2 cellular contexts compared by ENCODE assay signal in genomic region chr17:61323696-61324539, GRCh38.
TF ChIP-seq lines count a peak whose summit lies in the region.

No MANE protein-coding gene starts in this region.

TF ChIP-seq in IMR-90, 13 proteins besides CTCF, POLR2A, EP300 and RAD21 (continued from another document):
- TF ChIP-seq ELK1 (IDR thresholded peaks at IDR 0.05; ENCODE audit: borderline replicate concordance, low read depth, low read length) (no peak), NFE2L2 (IDR thresholded peaks at IDR 0.05; ENCODE audit: low read depth, low read length) (no peak)

TF ChIP-seq in liver, 16 proteins besides CTCF, POLR2A, EP300 and RAD21 (continued from another document):
- TF ChIP-seq REST (IDR thresholded peaks at IDR 0.05) (no peak), HNF4A (conservative IDR thresholded peaks at IDR 0.05) (no peak), HNF4G (IDR thresholded peaks at IDR 0.05) (no peak), GABPA (IDR thresholded peaks at IDR 0.05 in 1 of 2, conservative IDR thresholded peaks at IDR 0.05 in 1 of 2) (no peak), FOXA2 (IDR thresholded peaks at IDR 0.05) (no peak), FOXA1 (IDR thresholded peaks at IDR 0.05) (no peak), JUND (IDR thresholded peaks at IDR 0.05) (no peak), YY1 (IDR thresholded peaks at IDR 0.05) (no peak), RXRA (IDR thresholded peaks at IDR 0.05) (peak in 1 of 2 donors; percentile 12), ATF3 (IDR thresholded peaks at IDR 0.05) (no peak), NR2F2 (IDR thresholded peaks at IDR 0.05) (peak; percentile 59), TAF1 (conservative IDR thresholded peaks at IDR 0.05) (no peak), EGR1 (IDR thresholded peaks at IDR 0.05; ENCODE audit: low read depth in 2 of 2) (no peak)
- TF ChIP-seq, protein P1, sequence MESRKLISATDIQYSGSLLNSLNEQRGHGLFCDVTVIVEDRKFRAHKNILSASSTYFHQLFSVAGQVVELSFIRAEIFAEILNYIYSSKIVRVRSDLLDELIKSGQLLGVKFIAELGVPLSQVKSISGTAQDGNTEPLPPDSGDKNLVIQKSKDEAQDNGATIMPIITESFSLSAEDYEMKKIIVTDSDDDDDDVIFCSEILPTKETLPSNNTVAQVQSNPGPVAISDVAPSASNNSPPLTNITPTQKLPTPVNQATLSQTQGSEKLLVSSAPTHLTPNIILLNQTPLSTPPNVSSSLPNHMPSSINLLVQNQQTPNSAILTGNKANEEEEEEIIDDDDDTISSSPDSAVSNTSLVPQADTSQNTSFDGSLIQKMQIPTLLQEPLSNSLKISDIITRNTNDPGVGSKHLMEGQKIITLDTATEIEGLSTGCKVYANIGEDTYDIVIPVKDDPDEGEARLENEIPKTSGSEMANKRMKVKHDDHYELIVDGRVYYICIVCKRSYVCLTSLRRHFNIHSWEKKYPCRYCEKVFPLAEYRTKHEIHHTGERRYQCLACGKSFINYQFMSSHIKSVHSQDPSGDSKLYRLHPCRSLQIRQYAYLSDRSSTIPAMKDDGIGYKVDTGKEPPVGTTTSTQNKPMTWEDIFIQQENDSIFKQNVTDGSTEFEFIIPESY (IDR thresholded peaks at IDR 0.05), result no peak
